Comparison of ENCODE assay signal across 17 cellular contexts in the genomic region with DNA sequence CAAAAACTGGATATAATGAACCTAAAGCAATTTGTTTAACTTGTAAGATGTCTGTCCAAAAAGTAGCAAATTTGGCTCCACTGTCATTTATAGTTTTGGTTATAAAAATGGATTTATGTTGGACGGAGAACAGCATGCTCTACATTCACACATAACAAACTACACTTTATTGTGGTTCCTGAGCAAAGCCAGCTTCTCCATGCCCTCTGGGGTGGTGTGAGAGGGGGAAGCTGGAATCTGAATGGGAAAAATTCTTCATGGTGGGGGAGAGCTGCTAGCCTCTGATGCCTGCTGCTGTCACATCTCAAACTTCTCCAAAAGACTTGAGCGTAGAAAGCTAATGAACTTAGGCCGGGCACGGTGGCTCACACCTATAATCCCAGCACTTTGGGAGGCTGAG. TPM values are rescaled to one million over a fixed set of nuclear protein-coding genes. Genes with fewer than 3 reads are reported as not detected.
DNase-seq lines count a peak whose midpoint lies in the region; ATAC-seq and TF ChIP-seq lines count a peak whose summit lies in the region.
"Had no signal": no experiment of that assay in that cellular context is flagged by ENCODE, and none has a peak within 500 bp of the region (broad histone marks: within the 10 kb centered on the region; RNA-seq: fewer than 3 reads in every experiment).

No MANE protein-coding gene starts in this region.

- no peak for TF ChIP-seq RAD21 in SK-N-SH (IDR thresholded peaks at IDR 0.05; ENCODE audit: low read length)

- H3K36me3 ChIP-seq in SK-N-SH (replicated peaks in 1 of 2; ENCODE audit: control insufficient read depth in 1 of 2, insufficient read depth in 2 of 2, low read length in 1 of 2) (no peaks in the 10 kb centered on the region), thyroid gland (no peaks in the 10 kb centered on the region)
- H3K36me3 ChIP-seq: BE2C had no signal

- peak overlapping the region in 4 of 8 donors; percentile 11 to 60 (median 46) for H3K4me3 Mint-ChIP-seq in naive B cell
- H3K4me3 Mint-ChIP-seq: CD4-positive, alpha-beta memory T cell had no signal

- intact Hi-C loops in thyroid gland (cut with DNase I), result no loop called here

- TF ChIP-seq CTCF in SK-N-SH (IDR thresholded peaks at IDR 0.05), result no peak
- TF ChIP-seq CTCF in VCaP (conservative IDR thresholded peaks at IDR 0.05), result no peak
- TF ChIP-seq CTCF in thyroid gland (IDR thresholded peaks at IDR 0.05), result no peak

- H3K27me3 ChIP-seq in SK-N-SH (ENCODE audit: insufficient read depth) (no peaks in the 10 kb centered on the region), thyroid gland (no peaks in the 10 kb centered on the region)
- H3K27me3 ChIP-seq: BE2C had no signal

- H3K4me1 Mint-ChIP-seq in naive B cell, result peaks cover 12 to 24% (median 19%) of the 10 kb centered on the region in 3 donors
- H3K4me1 Mint-ChIP-seq: CD4-positive, alpha-beta memory T cell had no signal

- H3K27ac Mint-ChIP-seq in naive B cell, result peak overlapping the region in 4 of 6 donors; percentile 43 to 84 (median 50)

- H3F3A ChIP-seq in SK-N-SH (replicated peaks; ENCODE audit: insufficient read depth), result peaks cover 7% of the 10 kb centered on the region

- no peak for TF ChIP-seq EP300 in SK-N-SH (IDR thresholded peaks at IDR 0.05; ENCODE audit: borderline replicate concordance in 1 of 2, low read depth in 1 of 2, low read length in 1 of 2)

- peak overlapping the region; percentile 45; the same call in 1 of the 2 replicates for H3K4me2 ChIP-seq in SK-N-SH

- POLR2A ChIA-PET in SK-N-SH (lab: Yijun Ruan, JAX), result no interaction called here

- ATAC-seq in SK-N-SH treated with all-trans-retinoic acid at 6 μM for 48 hours (no peak; the same call in 2 of the 3 replicates), naive B cell (ENCODE audit: low read depth in 2 of 2) (no peak), HG02678 (IDR thresholded peaks at IDR 0.05; ENCODE audit: unreplicated experiment) (no peak), GM19351 (IDR thresholded peaks at IDR 0.05; ENCODE audit: unreplicated experiment) (no peak)

- 93% methylated on average over 4 of the region's 4 CpGs for WGBS in SK-N-SH (ENCODE audit: low lambda C conversion rate)
- 90 to 94% methylated on average over 4 of the region's 4 CpGs for WGBS in thyroid gland, 2 donors

- in situ Hi-C loops in KBM-7 (cut with MboI; ENCODE audit: low pct_unique_long_range_greater_than_20kb, low sequenced_read_pairs), result loop anchor here (25.0 kb wide), 2 partner anchors 123 to 402 kb away; no protein-coding TSS in a partner anchor

- H3K36me3 Mint-ChIP-seq in naive B cell, result no peaks in the 10 kb centered on the region
- H3K36me3 Mint-ChIP-seq: CD4-positive, alpha-beta memory T cell had no signal

- CTCF ChIA-PET in SK-N-SH (lab: Yijun Ruan, JAX), result interaction anchor here (1.2 kb wide), 1 partner anchor 104 kb away, joined by 3 read pairs; no protein-coding TSS in a partner anchor

- H2AFZ ChIP-seq in SK-N-SH (ENCODE audit: low read depth), result 0 out of 2 replicates have a peak overlapping the region, but pooled peaks have one; percentile 38

- no peaks in the 10 kb centered on the region for H3K9me3 Mint-ChIP-seq in naive B cell
- H3K9me3 Mint-ChIP-seq: CD4-positive, alpha-beta memory T cell had no signal

- no peak overlapping the region for H3K4me3 ChIP-seq in SK-N-SH (ENCODE audit: low read depth in 2 of 2, low read length in 1 of 2)
- no peak overlapping the region for H3K4me3 ChIP-seq in thyroid gland (replicated peaks in 1 of 3)

- no peaks in the 10 kb centered on the region for H3K9me2 ChIP-seq in SK-N-SH

- H3K27ac ChIP-seq in SK-N-SH (ENCODE audit: low read depth in 2 of 2, low read length in 1 of 2), result peak overlapping the region in 1 of 2 experiments; percentile 64; a peak in 1 of 4 replicates
- H3K27ac ChIP-seq in VCaP, result peak overlapping the region; percentile 58
- peak overlapping the region in 2 of 3 donors; percentile 48 to 60 for H3K27ac ChIP-seq in thyroid gland
- H3K27ac ChIP-seq: 22Rv1 had no signal

- TF ChIP-seq POLR2A in thyroid gland (IDR thresholded peaks at IDR 0.05), result no peak

- H3K27me3 Mint-ChIP-seq in naive B cell, result peaks cover 0 to 4% (median 0%) of the 10 kb centered on the region in 3 donors

- H3K9ac ChIP-seq in SK-N-SH, result no peak overlapping the region

- H3K79me2 ChIP-seq in SK-N-SH (ENCODE audit: insufficient read depth), result no peaks in the 10 kb centered on the region

- DNase-seq in SK-N-SH (no peak), naive B cell (no peak), thyroid gland (no peak), KBM-7 (no peak)
- DNase-seq: BE2C; Calu3; CD4-positive, alpha-beta memory T cell; NCI-H1105; NCI-H2081; NCI-H82; RPMI8226; SHP77 treated with DMSO at 0.1 percent for 48 hours had no signal

- H3K4me1 ChIP-seq in SK-N-SH (ENCODE audit: control insufficient read depth in 1 of 2, insufficient read depth in 2 of 2, low read depth in 1 of 2, low read length in 1 of 2) (0 out of 4 replicates have a peak, but pooled peaks cover 0 to 4% of the 10 kb centered on the region in 2 experiments), thyroid gland (peaks cover 24% of the 10 kb centered on the region in 2 donors)
- H3K4me1 ChIP-seq: BE2C had no signal

- H3K9me3 ChIP-seq in SK-N-SH, result no peaks in the 10 kb centered on the region
- H3K9me3 ChIP-seq in thyroid gland, result no peaks in the 10 kb centered on the region
- H3K9me3 ChIP-seq: BE2C had no signal

- no peaks in the 10 kb centered on the region for H4K20me1 ChIP-seq in SK-N-SH (ENCODE audit: insufficient read depth)

TF ChIP-seq in SK-N-SH, 30 proteins besides CTCF, POLR2A, EP300 and RAD21 (continues in another document):
- TF ChIP-seq IRF3 (IDR thresholded peaks at IDR 0.05; ENCODE audit: low read depth, low read length), result no peak
- no peak for TF ChIP-seq RCOR1 (IDR thresholded peaks at IDR 0.05; ENCODE audit: low read length)
- TF ChIP-seq, protein P1, sequence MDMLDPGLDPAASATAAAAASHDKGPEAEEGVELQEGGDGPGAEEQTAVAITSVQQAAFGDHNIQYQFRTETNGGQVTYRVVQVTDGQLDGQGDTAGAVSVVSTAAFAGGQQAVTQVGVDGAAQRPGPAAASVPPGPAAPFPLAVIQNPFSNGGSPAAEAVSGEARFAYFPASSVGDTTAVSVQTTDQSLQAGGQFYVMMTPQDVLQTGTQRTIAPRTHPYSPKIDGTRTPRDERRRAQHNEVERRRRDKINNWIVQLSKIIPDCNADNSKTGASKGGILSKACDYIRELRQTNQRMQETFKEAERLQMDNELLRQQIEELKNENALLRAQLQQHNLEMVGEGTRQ (IDR thresholded peaks at IDR 0.05; ENCODE audit: borderline replicate concordance, low read depth, low read length), result no peak
- TF ChIP-seq NFIC (IDR thresholded peaks at IDR 0.05; ENCODE audit: borderline replicate concordance), result no peak
- TF ChIP-seq EZH2phosphoT487 (IDR thresholded peaks at IDR 0.05; ENCODE audit: borderline replicate concordance, low read depth), result no peak
- no peak for TF ChIP-seq GABPA (IDR thresholded peaks at IDR 0.05; ENCODE audit: low read depth)
- TF ChIP-seq MXI1 (IDR thresholded peaks at IDR 0.05; ENCODE audit: low read depth, low read length), result no peak
- TF ChIP-seq RFX5 (IDR thresholded peaks at IDR 0.05; ENCODE audit: low read length), result no peak
- TF ChIP-seq TAF1 (IDR thresholded peaks at IDR 0.05; ENCODE audit: borderline replicate concordance, low read depth, low read length), result no peak
- TF ChIP-seq NRF1 (IDR thresholded peaks at IDR 0.05; ENCODE audit: low read depth, low read length), result no peak

TF ChIP-seq in SK-N-SH treated with all-trans-retinoic acid at 6 μM for 48 hours, 23 proteins besides CTCF, POLR2A, EP300 and RAD21:
- TF ChIP-seq TCF4 (CRISPR knock-in tag; IDR thresholded peaks at IDR 0.05; ENCODE audit: borderline replicate concordance), result no peak
- no peak for TF ChIP-seq GLIS3 (CRISPR knock-in tag; IDR thresholded peaks at IDR 0.05)
- no peak for TF ChIP-seq CSDC2 (CRISPR knock-in tag; IDR thresholded peaks at IDR 0.05)
- TF ChIP-seq ZFP3 (CRISPR knock-in tag; IDR thresholded peaks at IDR 0.05), result no peak
- TF ChIP-seq PATZ1 (CRISPR knock-in tag; IDR thresholded peaks at IDR 0.05; ENCODE audit: borderline replicate concordance), result no peak
- no peak for TF ChIP-seq ISL1 (CRISPR knock-in tag; IDR thresholded peaks at IDR 0.05)
- no peak for TF ChIP-seq POU6F1 (CRISPR knock-in tag; IDR thresholded peaks at IDR 0.05; ENCODE audit: borderline replicate concordance, low read depth)

RNA-seq across cellular contexts. Expression of gene METTL9, which starts 9.8 kb away (rescaled TPM):
- polyA plus RNA-seq in SK-N-SH (2012; rRNA removed) (70.7 and 82.9 TPM in 2 replicates), naive B cell (ENCODE audit: low read depth in 6 of 6) (100 to 1,000 TPM in 4 of 6 donors, 10 to 100 TPM in 2; 92.8 to 151 (median 110) TPM)
- 108 and 115 TPM in 2 replicates for polyA plus RNA-seq in SK-N-SH (2012; cell fraction: cytosol; rRNA removed)
- polyA plus RNA-seq in SK-N-SH (2012; cell fraction: nucleus; rRNA removed), result 28.0 and 48.3 TPM in 2 replicates
- total RNA-seq in thyroid gland, result 100 to 1,000 TPM; 139 to 196 (median 181) TPM
